ENCODE assay signal across 7 cellular contexts in the genomic region with DNA sequence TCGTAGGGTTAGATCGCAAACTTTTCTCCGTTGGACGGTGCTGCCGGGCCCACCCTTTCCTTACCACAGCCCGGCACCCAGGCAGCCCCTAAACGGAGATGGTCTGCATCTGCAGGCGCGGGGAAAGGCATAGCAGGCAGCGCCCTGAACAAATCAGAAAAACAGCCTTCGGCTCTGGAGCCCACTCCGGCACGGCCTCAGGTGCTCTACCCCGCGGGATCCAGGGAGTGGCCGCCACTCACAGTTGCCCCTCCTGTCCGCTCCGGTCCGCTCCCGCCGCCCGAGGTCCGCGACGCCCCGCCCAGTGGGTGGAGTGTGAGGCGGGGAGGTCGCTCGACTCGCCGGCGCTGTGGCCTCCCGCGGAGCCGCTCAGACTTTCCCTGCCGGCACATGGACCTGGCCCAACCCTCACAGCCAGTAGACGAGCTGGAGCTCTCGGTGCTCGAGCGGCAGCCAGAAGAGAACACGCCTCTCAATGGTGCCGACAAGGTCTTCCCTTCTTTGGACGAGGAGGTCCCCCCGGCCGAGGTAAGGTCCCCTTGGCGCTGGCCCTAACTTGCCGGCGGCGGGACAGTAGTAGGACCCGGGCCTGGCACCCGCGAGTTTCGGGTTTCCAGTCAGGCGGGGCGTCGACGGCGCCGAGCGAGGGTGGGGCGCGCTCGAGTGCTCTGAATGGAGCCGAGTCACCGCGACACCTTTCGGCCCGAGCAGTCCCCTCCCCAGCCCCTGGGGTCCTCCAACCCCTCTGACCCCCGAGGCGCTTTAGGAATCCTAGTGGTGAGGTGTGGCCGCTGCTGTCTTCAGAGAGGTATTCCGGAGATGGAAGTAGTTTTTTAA. TPM values are rescaled to one million over a fixed set of nuclear protein-coding genes. Genes with fewer than 3 reads are reported as not detected.
DNase-seq lines count a peak whose midpoint lies in the region; ATAC-seq and TF ChIP-seq lines count a peak whose summit lies in the region.

A gene with protein sequence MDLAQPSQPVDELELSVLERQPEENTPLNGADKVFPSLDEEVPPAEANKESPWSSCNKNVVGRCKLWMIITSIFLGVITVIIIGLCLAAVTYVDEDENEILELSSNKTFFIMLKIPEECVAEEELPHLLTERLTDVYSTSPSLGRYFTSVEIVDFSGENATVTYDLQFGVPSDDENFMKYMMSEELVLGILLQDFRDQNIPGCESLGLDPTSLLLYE (plus strand): TSS at position 372 of the 837 bp plus-strand sequence. CDS start 19 bp downstream, at position 391.

- peak within 1 kb of the TSS in 1 of 2 donors; percentile 57 for H3K27ac ChIP-seq in coronary artery

- peak within 1 kb of the TSS; percentile 92 for H3K4me3 ChIP-seq in coronary artery

- TF ChIP-seq CTCF in coronary artery (IDR thresholded peaks at IDR 0.05) = no peak

- DNase-seq in NCI-H2171 treated with DMSO at 0.1 percent for 48 hours (lab: John Stamatoyannopoulos, UW) (peak; percentile 72), coronary artery (ENCODE audit: low spot score) (peak; percentile 87), left colon (peak; percentile 89 to 91)
- DNase-seq in activated CD4-positive, alpha-beta T cell treated with anti-CD3 and anti-CD28 coated beads for 48 hours = peak; percentile 67
- DNase-seq in stimulated activated CD4-positive, alpha-beta T cell treated with anti-CD3 and anti-CD28 coated beads, Interleukin-15, amount 100 ng/mL, for 48 hours (ENCODE audit: low read depth in 2 of 2) = peak; percentile 19 to 51

- intact Hi-C loops in left colon (cut with DNase I, micrococcal nuclease) = no loop called here

- ATAC-seq in GM18517 (IDR thresholded peaks at IDR 0.05; ENCODE audit: unreplicated experiment) = peak; percentile 71
- peak; percentile 74 for ATAC-seq in HG02884 (IDR thresholded peaks at IDR 0.05; ENCODE audit: unreplicated experiment)
- ATAC-seq in left colon = peak; percentile 83

RNA-seq across cellular contexts. Expression of the gene that starts here (rescaled TPM):
- total RNA-seq in left colon = 10 to 100 TPM; 35.7 to 35.8 TPM

Comparison
In these comparisons a context has a peak if more than half of its experiments do, and no peak if none do; other contexts are left out.
1. DNase-seq: peak in every context shown above with its lines; median percentile 90 in left colon; 87 in coronary artery; 72 in NCI-H2171 treated with DMSO at 0.1 percent for 48 hours; 67 in activated CD4-positive, alpha-beta T cell treated with anti-CD3 and anti-CD28 coated beads for 48 hours; 35 in stimulated activated CD4-positive, alpha-beta T cell treated with anti-CD3 and anti-CD28 coated beads, Interleukin-15, amount 100 ng/mL, for 48 hours.